Comparison of ENCODE assay signal across 24 cellular contexts in the genomic region with DNA sequence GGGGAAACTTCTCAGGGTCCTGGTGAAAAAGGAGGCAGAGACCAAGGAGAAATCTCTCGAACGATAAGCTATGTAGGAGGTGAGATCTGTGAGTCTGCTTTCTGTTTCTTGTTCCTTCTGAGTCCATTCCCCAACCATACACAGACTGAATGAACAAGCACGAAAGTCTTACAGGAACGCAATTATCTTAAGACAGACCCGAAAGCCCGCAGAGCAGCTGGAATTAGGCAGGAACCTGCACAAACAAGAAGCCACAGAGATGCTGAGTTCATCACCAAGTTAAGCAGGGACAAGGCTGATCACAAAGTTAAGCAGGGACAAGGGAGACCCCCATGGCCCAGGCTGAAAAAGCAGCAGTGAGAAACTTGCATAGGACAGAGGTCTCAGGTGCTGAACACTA. TPM values are rescaled to one million over a fixed set of nuclear protein-coding genes. Genes with fewer than 3 reads are reported as not detected.
DNase-seq lines count a peak whose midpoint lies in the region; ATAC-seq and TF ChIP-seq lines count a peak whose summit lies in the region.
"Had no signal": no experiment of that assay in that cellular context is flagged by ENCODE, and none has a peak within 500 bp of the region (broad histone marks: within the 10 kb centered on the region; RNA-seq: fewer than 3 reads in every experiment).

No MANE protein-coding gene starts in this region.

- H3K9ac ChIP-seq in MM.1S (ENCODE audit: low read length) (peak overlapping the region; percentile 24; the same call in 1 of the 2 replicates), fibroblast of lung (ENCODE audit: insufficient read depth, low read length) (peak overlapping the region; percentile 2), mammary epithelial cell (ENCODE audit: insufficient read depth, low read length) (no peak overlapping the region)
- H3K9ac ChIP-seq: KMS-11 had no signal

- peak overlapping the region; percentile 52 for H2AFZ ChIP-seq in MM.1S (ENCODE audit: low read length)
- H2AFZ ChIP-seq in fibroblast of lung (ENCODE audit: low read length) = no peak overlapping the region
- no peak overlapping the region for H2AFZ ChIP-seq in mammary epithelial cell (ENCODE audit: low read depth, low read length)

- peak; percentile 41 for DNase-seq in MM.1S
- peak; percentile 51 for DNase-seq in RWPE2 (ENCODE audit: low spot score)
- no peak for DNase-seq in fibroblast of lung (ENCODE audit: low read depth in 2 of 2)
- peak; percentile 15 for DNase-seq in posterior vena cava (ENCODE audit: low spot score)
- DNase-seq in mammary epithelial cell = no peak
- DNase-seq in brain microvascular endothelial cell = no peak
- DNase-seq: C1 segment of cervical spinal cord; Caco-2; CD4-positive, alpha-beta memory T cell; NCI-H1092; NCI-H1417 treated with DMSO at 0.1 percent for 48 hours; NCI-H1694 treated with DMSO at 0.1 percent for 48 hours; NCI-H2081; NCI-H2171; NCI-H510A; NCI-H69; SJCRH30 had no signal

- no peaks in the 10 kb centered on the region for H3K4me1 ChIP-seq in MM.1S (ENCODE audit: low read length)
- H3K4me1 ChIP-seq in RWPE2 (ENCODE audit: insufficient read depth, poor library complexity, severe bottlenecking) = no peaks in the 10 kb centered on the region
- H3K4me1 ChIP-seq in fibroblast of lung (ENCODE audit: control insufficient read depth, extremely low read depth, insufficient read depth, low read length) = no peaks in the 10 kb centered on the region
- H3K4me1 ChIP-seq in mammary epithelial cell (ENCODE audit: insufficient read depth, low read length) = no peaks in the 10 kb centered on the region
- H3K4me1 ChIP-seq: SJCRH30 had no signal

- H3K79me2 ChIP-seq in MM.1S (ENCODE audit: low read length) (no peaks in the 10 kb centered on the region), fibroblast of lung (ENCODE audit: control insufficient read depth, insufficient read depth, low read length) (no peaks in the 10 kb centered on the region), mammary epithelial cell (ENCODE audit: insufficient read depth, low read length) (no peaks in the 10 kb centered on the region)

- H3K27me3 ChIP-seq in MM.1S (replicated peaks; ENCODE audit: insufficient read depth, low read length) (no peaks in the 10 kb centered on the region), RWPE2 (ENCODE audit: insufficient read depth, poor library complexity, severe bottlenecking) (peaks cover 33% of the 10 kb centered on the region), fibroblast of lung (ENCODE audit: control insufficient read depth, insufficient read depth, low read length) (no peaks in the 10 kb centered on the region), mammary epithelial cell (ENCODE audit: insufficient read depth, low read length) (peaks cover 2% of the 10 kb centered on the region), brain microvascular endothelial cell (replicated peaks) (no peaks in the 10 kb centered on the region)

- peak overlapping the region; percentile 33; the same call in 1 of the 2 replicates for H3K4me2 ChIP-seq in MM.1S (ENCODE audit: low read depth, low read length)
- H3K4me2 ChIP-seq in fibroblast of lung (ENCODE audit: extremely low read depth, insufficient read depth, low read length) = no peak overlapping the region
- no peak overlapping the region for H3K4me2 ChIP-seq in mammary epithelial cell (ENCODE audit: insufficient read depth, low read depth, low read length)
- H3K4me2 ChIP-seq: KMS-11 had no signal

- H3K9me3 ChIP-seq in MM.1S (replicated peaks; ENCODE audit: insufficient read depth, low read length) = no peaks in the 10 kb centered on the region
- H3K9me3 ChIP-seq in RWPE2 (ENCODE audit: severe bottlenecking) = peaks cover 6% of the 10 kb centered on the region
- H3K9me3 ChIP-seq in fibroblast of lung (ENCODE audit: control insufficient read depth, insufficient read depth, low read depth, low read length) = no peaks in the 10 kb centered on the region
- H3K9me3 ChIP-seq in mammary epithelial cell (replicated peaks; ENCODE audit: insufficient read depth, low read length) = no peaks in the 10 kb centered on the region

- no TSS peak for BruUV-seq in mammary epithelial cell (replicated peaks; lab: Mats Ljungman, UMichigan)

- H3K9me2 ChIP-seq in MM.1S (replicated peaks; ENCODE audit: insufficient read depth, low read length) = no peaks in the 10 kb centered on the region

- ATAC-seq in RWPE2 (ENCODE audit: low read depth) (no peak; the same call in 2 of the 3 replicates), HG03378 (IDR thresholded peaks at IDR 0.05; ENCODE audit: unreplicated experiment) (no peak)
- ATAC-seq: GM12878, Right ventricle myocardium inferior, SK-N-SH treated with all-trans-retinoic acid at 6 μM for 48 hours had no signal

- CTCF ChIA-PET in mammary epithelial cell (lab: Charles Lee; ENCODE audit: low non-redundant PET) = no interaction called here

- H3K4me3 ChIP-seq in MM.1S (ENCODE audit: low read length) (no peak overlapping the region), RWPE2 (ENCODE audit: severe bottlenecking) (no peak overlapping the region), fibroblast of lung (replicated peaks in 1 of 4; ENCODE audit: control extremely low read depth in 1 of 4, insufficient read depth in 1 of 4, low read depth in 3 of 4, low read length in 4 of 4) (no peak overlapping the region), mammary epithelial cell (replicated peaks in 1 of 3; ENCODE audit: insufficient read depth in 1 of 3, low read depth in 2 of 3, low read length in 3 of 3) (no peak overlapping the region), brain microvascular endothelial cell (ENCODE audit: low read depth, low read length) (no peak overlapping the region)
- H3K4me3 ChIP-seq: GM12878, SJCRH30 had no signal

- no peaks in the 10 kb centered on the region for H4K20me1 ChIP-seq in MM.1S (ENCODE audit: insufficient read depth, low read length)
- no peaks in the 10 kb centered on the region for H4K20me1 ChIP-seq in fibroblast of lung (ENCODE audit: control insufficient read depth, extremely low read depth, insufficient read depth, low read length)
- no peaks in the 10 kb centered on the region for H4K20me1 ChIP-seq in mammary epithelial cell (ENCODE audit: insufficient read depth, low read length)

- H3K27ac ChIP-seq in MM.1S (ENCODE audit: low read length) (peak overlapping the region; percentile 14; the same call in 1 of the 2 replicates), RWPE2 (ENCODE audit: poor library complexity, severe bottlenecking) (no peak overlapping the region), fibroblast of lung (ENCODE audit: insufficient read depth, low read length) (no peak overlapping the region), mammary epithelial cell (ENCODE audit: insufficient read depth, low read depth, low read length) (no peak overlapping the region), brain microvascular endothelial cell (no peak overlapping the region)
- H3K27ac ChIP-seq: KMS-11, SJCRH30 had no signal

- TF ChIP-seq CTCF in MM.1S (IDR thresholded peaks at IDR 0.05; ENCODE audit: low read length) = no peak
- TF ChIP-seq CTCF in RWPE2 (IDR thresholded peaks at IDR 0.05; ENCODE audit: poor library complexity, severe bottlenecking) = no peak
- TF ChIP-seq CTCF in fibroblast of lung (conservative IDR thresholded peaks at IDR 0.05 in 1 of 2, IDR thresholded peaks at IDR 0.05 in 1 of 2; ENCODE audit: low read depth in 1 of 2, low read length in 2 of 2) = no peak
- TF ChIP-seq CTCF in mammary epithelial cell (conservative IDR thresholded peaks at IDR 0.05 in 1 of 2, IDR thresholded peaks at IDR 0.05 in 1 of 2; ENCODE audit: extremely low read depth in 1 of 2, insufficient read depth in 1 of 2, low read depth in 1 of 2, low read length in 2 of 2) = no peak
- TF ChIP-seq CTCF in brain microvascular endothelial cell (IDR thresholded peaks at IDR 0.05; ENCODE audit: low read depth, low read length, missing control alignments) = no peak

- no peaks in the 10 kb centered on the region for H3K36me3 ChIP-seq in MM.1S (replicated peaks; ENCODE audit: insufficient read depth, low read length)
- no peaks in the 10 kb centered on the region for H3K36me3 ChIP-seq in RWPE2 (ENCODE audit: low read depth)
- no peaks in the 10 kb centered on the region for H3K36me3 ChIP-seq in fibroblast of lung (ENCODE audit: control insufficient read depth, insufficient read depth, low read length)
- no peaks in the 10 kb centered on the region for H3K36me3 ChIP-seq in mammary epithelial cell (ENCODE audit: insufficient read depth, low read length)
- no peaks in the 10 kb centered on the region for H3K36me3 ChIP-seq in brain microvascular endothelial cell (replicated peaks)
- H3K36me3 ChIP-seq: SJCRH30 had no signal

- dilution Hi-C loops in mammary epithelial cell (cut with HindIII; ENCODE audit: low sequenced_read_pairs) = no loop called here

- 78% methylated on average over 5 of the region's 6 CpGs for WGBS in mammary epithelial cell (ENCODE audit: low coverage, missing lambda C conversion rate)

- intact Hi-C loops in posterior vena cava (cut with DNase I) = no loop called here
- intact Hi-C loops in mammary epithelial cell (cut with micrococcal nuclease) = no loop called here

- no peaks in the 10 kb centered on the region; the same call in 1 of the 2 replicates for H3F3A ChIP-seq in MM.1S (ENCODE audit: insufficient read depth, low read length)

- in situ Hi-C loops in mammary epithelial cell (cut with MboI; ENCODE audit: low sequenced_read_pairs in 2 of 2) = no loop called here
- in situ Hi-C loops in brain microvascular endothelial cell (cut with HindIII; ENCODE audit: low pct_ligation_motif_present, low sequenced_read_pairs) = no loop called here

RNA-seq across cellular contexts. Expression of a gene that starts 21.4 kb away (rescaled TPM):
- total RNA-seq in fibroblast of lung (46.2 and 46.9 TPM in 2 replicates), posterior vena cava (10 to 100 TPM; 25.9 to 28.2 TPM), mammary epithelial cell (10 to 100 TPM; 37.8 to 69.7 TPM)
- polyA plus RNA-seq in fibroblast of lung (78.8 and 95.3 TPM in 2 replicates), mammary epithelial cell (84.9 TPM)
- polyA plus RNA-seq in fibroblast of lung (2012) = 48.9 and 65.2 TPM in 2 replicates
- polyA minus RNA-seq in fibroblast of lung (ENCODE audit: low replicate concordance) (61.1 and 97.4 TPM in 2 replicates), mammary epithelial cell (143 TPM)

RNA-seq across cellular contexts. Expression of a gene that starts 47.4 kb away (rescaled TPM):
- 128 and 250 TPM in 2 replicates for total RNA-seq in fibroblast of lung
- polyA plus RNA-seq in fibroblast of lung = 201 and 208 TPM in 2 replicates
- polyA plus RNA-seq in fibroblast of lung (2012) = 227 and 242 TPM in 2 replicates
- 76.8 and 116 TPM in 2 replicates for polyA minus RNA-seq in fibroblast of lung (ENCODE audit: low replicate concordance)
- total RNA-seq in posterior vena cava = 100 to 1,000 TPM; 107 to 164 TPM
- 100 to 1,000 TPM; 138 to 139 TPM for total RNA-seq in mammary epithelial cell
- 156 TPM for polyA plus RNA-seq in mammary epithelial cell
- 116 TPM for polyA minus RNA-seq in mammary epithelial cell
- total RNA-seq: SJCRH30 had no signal

RNA-seq across cellular contexts. Expression of a gene that starts 59.6 kb away (rescaled TPM):
- total RNA-seq in fibroblast of lung (under 0.01 TPM in 2 replicates), posterior vena cava (under 1 TPM; 0.43 to 0.74 TPM), mammary epithelial cell (not detected)
- polyA plus RNA-seq in fibroblast of lung (not detected in 2 replicates), mammary epithelial cell (0.01 TPM)
- 0.03 TPM in 1 of 2 replicates, not detected in the other for polyA plus RNA-seq in fibroblast of lung (2012)
- polyA minus RNA-seq in fibroblast of lung (ENCODE audit: low replicate concordance) (0.11 TPM in 1 of 2 replicates, not detected in the other), mammary epithelial cell (not detected)
- total RNA-seq: A673; CD4-positive, alpha-beta memory T cell; HT1080; SJCRH30 had no signal
- polyA plus RNA-seq: CD4-positive, alpha-beta memory T cell had no signal

Comparison
In these comparisons a context has a peak if more than half of its experiments do, and no peak if none do; other contexts are left out.
1. DNase-seq: peak in MM.1S (single experiment), RWPE2 (single experiment) and posterior vena cava (single experiment); none in fibroblast of lung (0 of 2), mammary epithelial cell (single experiment) and brain microvascular endothelial cell (single experiment).